1 cellular context compared by ENCODE assay signal in the genomic region with DNA sequence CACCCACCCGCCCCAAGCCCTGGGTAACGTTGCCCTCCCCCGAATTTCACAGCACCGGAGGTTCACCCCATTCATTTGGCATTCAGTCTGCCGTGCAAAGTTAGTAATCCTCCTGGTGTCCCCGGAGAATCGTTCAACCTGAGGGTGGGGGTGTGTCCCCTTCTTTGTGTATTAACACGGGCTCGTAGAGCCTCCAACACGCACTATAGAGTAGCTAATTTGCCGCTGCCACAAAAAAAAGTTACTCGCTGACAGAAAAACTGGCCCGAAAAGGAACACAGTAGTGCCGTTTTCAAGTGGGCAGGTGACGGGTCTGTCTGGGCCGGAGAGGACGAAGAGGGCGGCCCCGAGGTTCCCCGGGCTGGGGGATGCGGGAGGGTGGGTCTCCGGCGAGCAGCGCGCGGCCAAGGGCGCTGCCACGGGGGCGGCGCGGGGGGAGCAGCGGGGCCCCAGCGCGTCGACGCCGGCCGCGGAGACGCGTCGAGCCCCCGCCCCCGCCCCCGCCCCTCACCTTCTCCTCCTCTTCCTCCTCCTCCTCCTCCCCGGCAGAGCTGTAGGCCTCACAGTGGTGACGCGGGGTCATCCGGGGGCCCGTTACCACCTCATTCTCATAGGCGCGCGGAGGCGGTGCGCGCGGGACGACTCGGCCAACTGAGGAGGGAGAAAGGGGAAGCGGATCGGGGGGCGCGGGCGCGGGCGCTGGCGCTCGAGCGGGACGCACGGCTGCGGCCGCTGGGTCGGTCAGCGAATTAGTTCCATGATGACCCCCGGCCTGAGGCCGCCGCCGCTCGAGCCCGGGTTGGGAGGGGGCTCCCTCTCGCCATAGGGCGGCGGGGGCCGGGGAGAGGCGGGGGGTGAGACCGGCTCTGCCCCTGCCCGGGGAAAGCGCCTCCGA.
TF ChIP-seq lines count a peak whose summit lies in the region.

No MANE protein-coding gene starts in this region.

TF ChIP-seq in PFSK-1, 5 proteins besides CTCF, POLR2A, EP300 and RAD21 (continued from another document):
- TF ChIP-seq, protein P1, sequence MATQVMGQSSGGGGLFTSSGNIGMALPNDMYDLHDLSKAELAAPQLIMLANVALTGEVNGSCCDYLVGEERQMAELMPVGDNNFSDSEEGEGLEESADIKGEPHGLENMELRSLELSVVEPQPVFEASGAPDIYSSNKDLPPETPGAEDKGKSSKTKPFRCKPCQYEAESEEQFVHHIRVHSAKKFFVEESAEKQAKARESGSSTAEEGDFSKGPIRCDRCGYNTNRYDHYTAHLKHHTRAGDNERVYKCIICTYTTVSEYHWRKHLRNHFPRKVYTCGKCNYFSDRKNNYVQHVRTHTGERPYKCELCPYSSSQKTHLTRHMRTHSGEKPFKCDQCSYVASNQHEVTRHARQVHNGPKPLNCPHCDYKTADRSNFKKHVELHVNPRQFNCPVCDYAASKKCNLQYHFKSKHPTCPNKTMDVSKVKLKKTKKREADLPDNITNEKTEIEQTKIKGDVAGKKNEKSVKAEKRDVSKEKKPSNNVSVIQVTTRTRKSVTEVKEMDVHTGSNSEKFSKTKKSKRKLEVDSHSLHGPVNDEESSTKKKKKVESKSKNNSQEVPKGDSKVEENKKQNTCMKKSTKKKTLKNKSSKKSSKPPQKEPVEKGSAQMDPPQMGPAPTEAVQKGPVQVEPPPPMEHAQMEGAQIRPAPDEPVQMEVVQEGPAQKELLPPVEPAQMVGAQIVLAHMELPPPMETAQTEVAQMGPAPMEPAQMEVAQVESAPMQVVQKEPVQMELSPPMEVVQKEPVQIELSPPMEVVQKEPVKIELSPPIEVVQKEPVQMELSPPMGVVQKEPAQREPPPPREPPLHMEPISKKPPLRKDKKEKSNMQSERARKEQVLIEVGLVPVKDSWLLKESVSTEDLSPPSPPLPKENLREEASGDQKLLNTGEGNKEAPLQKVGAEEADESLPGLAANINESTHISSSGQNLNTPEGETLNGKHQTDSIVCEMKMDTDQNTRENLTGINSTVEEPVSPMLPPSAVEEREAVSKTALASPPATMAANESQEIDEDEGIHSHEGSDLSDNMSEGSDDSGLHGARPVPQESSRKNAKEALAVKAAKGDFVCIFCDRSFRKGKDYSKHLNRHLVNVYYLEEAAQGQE (IDR thresholded peaks at IDR 0.05; ENCODE audit: insufficient read depth in 1 of 2, low read depth in 2 of 2, low read length in 2 of 2): no peak
- TF ChIP-seq SIN3A (IDR thresholded peaks at IDR 0.05; ENCODE audit: borderline replicate concordance, insufficient read depth, low read length): peak; percentile 11; the same call in 1 of the 2 replicates
TF ChIP-seq in PFSK-1: peak in this region for 1.
